ENCODE assay signal across 19 cellular contexts in the genomic region with DNA sequence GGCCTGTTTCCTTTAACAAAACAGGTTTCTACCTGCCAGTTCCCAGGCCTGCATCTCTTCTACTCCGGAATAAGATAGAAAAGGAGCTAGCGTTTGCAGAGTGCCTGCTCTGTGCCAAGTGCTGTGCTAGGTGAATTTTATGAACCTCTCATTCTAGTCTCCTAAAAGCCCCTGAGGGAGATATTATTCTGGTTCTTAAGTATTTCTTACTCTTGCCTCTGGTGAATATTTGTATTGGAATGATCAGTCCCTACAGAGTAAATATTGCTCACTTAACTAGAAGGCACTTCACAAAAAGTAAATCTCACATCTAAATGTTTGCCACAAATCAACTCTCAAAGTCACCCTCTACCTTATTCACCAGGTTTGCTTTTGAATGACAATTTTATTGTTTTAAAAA.
"Had no signal": no experiment of that assay in that cellular context is flagged by ENCODE, and none has a peak within 500 bp of the region (broad histone marks: within the 10 kb centered on the region; RNA-seq: fewer than 3 reads in every experiment).

No MANE protein-coding gene starts in this region.

- H3K9me3 ChIP-seq: neutrophil, psoas muscle, right lobe of liver, tibial artery, upper lobe of left lung, uterus had no signal

- H3K27ac Mint-ChIP-seq: naive B cell; stimulated activated memory B cell treated with anti-CD40 and anti-IgM and Interleukin-4, amounts not matched to agents 10 μg/mL and 1 μg/mL and 100 μg/mL, for 72 hours; stimulated activated naive CD8-positive, alpha-beta T cell treated with anti-CD3 and anti-CD28 coated beads, Interleukin-15, Interleukin-2, amounts not matched to agents 100 ng/mL and 50 ng/mL, for 24 hours had no signal

- H3K27ac ChIP-seq: epithelial cell of prostate, foreskin keratinocyte, neutrophil, psoas muscle, right lobe of liver, tibial artery, uterus had no signal

- H3K4me3 Mint-ChIP-seq: immature natural killer cell; naive B cell; stimulated activated memory B cell treated with anti-CD40 and anti-IgM and Interleukin-4, amounts not matched to agents 10 μg/mL and 1 μg/mL and 100 μg/mL, for 72 hours; stimulated activated naive CD8-positive, alpha-beta T cell treated with anti-CD3 and anti-CD28 coated beads, Interleukin-15, Interleukin-2, amounts not matched to agents 100 ng/mL and 50 ng/mL, for 24 hours had no signal

- H3K4me1 Mint-ChIP-seq: naive B cell had no signal

- DNase-seq: effector memory CD4-positive, alpha-beta T cell; foreskin keratinocyte; immature natural killer cell; left ventricle myocardium superior; mesendoderm; naive B cell; psoas muscle; retina; right lobe of liver; stimulated activated CD4-positive, alpha-beta T cell treated with anti-CD3 and anti-CD28 coated beads, Interleukin-1b, Interleukin-23, amount 100 ng/mL, for 48 hours; stimulated activated CD4-positive, alpha-beta T cell treated with anti-CD3 and anti-CD28 coated beads, Interleukin-4, amount 100 ng/mL, for 24 hours; tibial artery; uterus had no signal

- H3K36me3 Mint-ChIP-seq: naive B cell; stimulated activated memory B cell treated with anti-CD40 and anti-IgM and Interleukin-4, amounts not matched to agents 10 μg/mL and 1 μg/mL and 100 μg/mL, for 72 hours had no signal

- H3K4me3 ChIP-seq: lung, psoas muscle, right lobe of liver, tibial artery, upper lobe of left lung, uterus had no signal

- H3K27me3 ChIP-seq: foreskin keratinocyte, neutrophil, right lobe of liver, tibial artery, upper lobe of left lung, uterus had no signal

- H3K9me3 Mint-ChIP-seq: immature natural killer cell; stimulated activated memory B cell treated with anti-CD40 and anti-IgM and Interleukin-4, amounts not matched to agents 10 μg/mL and 1 μg/mL and 100 μg/mL, for 72 hours had no signal

- H3K27me3 Mint-ChIP-seq: naive B cell; stimulated activated memory B cell treated with anti-CD40 and anti-IgM and Interleukin-4, amounts not matched to agents 10 μg/mL and 1 μg/mL and 100 μg/mL, for 72 hours; stimulated activated naive CD8-positive, alpha-beta T cell treated with anti-CD3 and anti-CD28 coated beads, Interleukin-15, Interleukin-2, amounts not matched to agents 100 ng/mL and 50 ng/mL, for 24 hours had no signal

- ATAC-seq: foreskin keratinocyte; left ventricle myocardium superior; psoas muscle; right lobe of liver; stimulated activated memory B cell treated with anti-CD40 and anti-IgM and Interleukin-4, amounts not matched to agents 10 μg/mL and 1 μg/mL and 100 μg/mL, for 72 hours had no signal

- H3K4me1 ChIP-seq: psoas muscle, right lobe of liver, tibial artery had no signal

- H3K36me3 ChIP-seq: neutrophil, right lobe of liver, tibial artery, upper lobe of left lung, uterus had no signal
